In genomic region chr16:57687363-57687762, GRCh38 we compare ENCODE assay signal across 1 cellular context.
TF ChIP-seq lines count a peak whose summit lies in the region.

No MANE protein-coding gene starts in this region.

TF ChIP-seq in HepG2, 621 proteins besides CTCF, POLR2A, EP300 and RAD21:
- peak; percentile 21; the same call in 1 of the 2 replicates for TF ChIP-seq HNF4A (CRISPR knock-in tag; IDR thresholded peaks at IDR 0.05)
